8 cellular contexts compared by ENCODE assay signal in the genomic region with DNA sequence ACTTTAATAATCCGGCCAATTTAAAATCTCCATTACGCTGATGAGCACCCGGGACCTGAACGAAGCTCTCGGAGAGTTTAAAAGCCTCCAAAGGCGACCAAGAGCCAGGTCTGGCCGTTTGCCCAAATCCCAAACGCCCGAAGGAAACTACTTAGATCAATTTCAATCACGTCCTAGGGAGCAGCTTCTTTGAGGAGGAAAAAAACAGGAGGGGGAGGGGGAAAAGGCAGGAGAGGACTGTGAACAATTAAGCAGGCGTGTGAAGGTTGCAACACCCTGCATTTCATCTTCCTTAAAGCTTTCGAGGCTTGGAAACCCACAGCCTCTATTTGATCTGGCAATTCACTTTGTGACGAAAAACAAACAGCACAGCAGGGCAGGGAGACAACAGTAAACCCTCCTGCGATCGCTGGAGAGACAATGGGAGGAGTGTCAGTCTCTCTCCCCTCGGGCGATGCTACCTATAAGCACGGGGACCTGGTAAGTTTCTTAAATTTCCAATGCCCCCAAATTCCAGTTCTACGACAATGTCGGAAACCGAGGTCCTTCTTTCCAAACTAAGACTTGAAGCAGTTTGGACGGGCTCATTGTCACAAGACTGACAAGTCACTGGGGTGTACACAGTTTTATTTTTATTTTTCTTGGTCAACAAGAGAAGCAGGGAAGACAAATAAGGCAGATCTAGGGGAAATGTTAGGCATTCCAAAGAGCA. TPM values are rescaled to one million over a fixed set of nuclear protein-coding genes. Genes with fewer than 3 reads are reported as not detected.
DNase-seq lines count a peak whose midpoint lies in the region; ATAC-seq and TF ChIP-seq lines count a peak whose summit lies in the region.

No MANE protein-coding gene starts in this region.

- peaks cover 55% of the 10 kb centered on the region for H3K79me2 ChIP-seq in neural cell (replicated peaks; ENCODE audit: insufficient read depth, low read length)

- DNase-seq in activated gamma-delta T cell treated with Interleukin-2 at 50 U/mL for 16 hours (peak; percentile 41), activated gamma-delta T cell (lab: John Stamatoyannopoulos, UW) (no peak), NCI-H446 treated with DMSO at 0.1 percent for 48 hours (lab: John Stamatoyannopoulos, UW) (peak; percentile 42), fibroblast of villous mesenchyme (ENCODE audit: low read depth) (peak; percentile 90), 8988T (no peak), SK-N-DZ (ENCODE audit: low spot score) (no peak)

- H3K4me3 ChIP-seq in fibroblast of villous mesenchyme (ENCODE audit: low read depth, low read length) (peak overlapping the region; percentile 90), neural cell (ENCODE audit: low read length) (peak overlapping the region; percentile 95)

- H3K27me3 ChIP-seq in neural cell (ENCODE audit: insufficient read depth, low read depth, low read length), result no peaks in the 10 kb centered on the region

- no peaks in the 10 kb centered on the region for H3K27me3 Mint-ChIP-seq in activated T-helper 17 cell treated with anti-CD3 and anti-CD28 coated beads, Interleukin-2, amount 50 U/mL, for 72 hours

- H3K27ac ChIP-seq in neural cell (ENCODE audit: low read length), result peak overlapping the region; percentile 91

- H4K20me1 ChIP-seq in neural cell (ENCODE audit: insufficient read depth), result no peaks in the 10 kb centered on the region

- H3K9me3 Mint-ChIP-seq in activated T-helper 17 cell treated with anti-CD3 and anti-CD28 coated beads, Interleukin-2, amount 50 U/mL, for 72 hours, result no peaks in the 10 kb centered on the region

- H3K36me3 ChIP-seq in neural cell (ENCODE audit: insufficient read depth, low read length), result peaks cover 13% of the 10 kb centered on the region

- peak overlapping the region; percentile 59 for H3K4me2 ChIP-seq in neural cell (ENCODE audit: low read length)

- H3K4me1 Mint-ChIP-seq in activated T-helper 17 cell treated with anti-CD3 and anti-CD28 coated beads, Interleukin-2, amount 50 U/mL, for 72 hours, result peaks cover 35% of the 10 kb centered on the region

- H3K9ac ChIP-seq in neural cell (ENCODE audit: low read length), result peak overlapping the region; percentile 96

- H3F3A ChIP-seq in neural cell (ENCODE audit: insufficient read depth, low read length, poor library complexity, severe bottlenecking), result peaks cover 3% of the 10 kb centered on the region

- H3K9me2 ChIP-seq in neural cell (ENCODE audit: insufficient read depth, low read length), result no peaks in the 10 kb centered on the region

- H3K4me3 Mint-ChIP-seq in activated T-helper 17 cell treated with anti-CD3 and anti-CD28 coated beads, Interleukin-2, amount 50 U/mL, for 72 hours, result peak overlapping the region; percentile 98

- no peaks in the 10 kb centered on the region for H3K9me3 ChIP-seq in neural cell (ENCODE audit: low read length)

- ATAC-seq in activated T-helper 17 cell treated with anti-CD3 and anti-CD28 coated beads, Interleukin-2, amount 50 U/mL, for 72 hours (replicated peaks), result no peak

- peak overlapping the region; percentile 100 for H3K27ac Mint-ChIP-seq in activated T-helper 17 cell treated with anti-CD3 and anti-CD28 coated beads, Interleukin-2, amount 50 U/mL, for 72 hours

- TF ChIP-seq CTCF in fibroblast of villous mesenchyme (IDR thresholded peaks at IDR 0.05; ENCODE audit: insufficient read depth, low read depth, low read length) (no peak), neural cell (IDR thresholded peaks at IDR 0.05; ENCODE audit: poor library complexity, severe bottlenecking) (no peak)

- H3K36me3 Mint-ChIP-seq in activated T-helper 17 cell treated with anti-CD3 and anti-CD28 coated beads, Interleukin-2, amount 50 U/mL, for 72 hours (ENCODE audit: low read depth), result peaks cover 82% of the 10 kb centered on the region

- TF ChIP-seq EP300 in neural cell (conservative IDR thresholded peaks at IDR 0.05; ENCODE audit: poor library complexity, severe bottlenecking), result no peak

- H2AFZ ChIP-seq in neural cell (ENCODE audit: low read depth, low read length), result no peak overlapping the region

- TF ChIP-seq RAD21 in neural cell (conservative IDR thresholded peaks at IDR 0.05), result peak; percentile 16

TF ChIP-seq in neural cell, 6 proteins besides CTCF, POLR2A, EP300 and RAD21:
- TF ChIP-seq EZH2 (IDR thresholded peaks at IDR 0.05; ENCODE audit: borderline replicate concordance, insufficient read depth, low read length, poor library complexity, severe bottlenecking) (no peak), MXI1 (conservative IDR thresholded peaks at IDR 0.05; ENCODE audit: poor library complexity, severe bottlenecking) (no peak), TAF1 (IDR thresholded peaks at IDR 0.05; ENCODE audit: low read depth) (peak; percentile 39), POLR2AphosphoS5 (IDR thresholded peaks at IDR 0.05) (peak; percentile 60), SMC3 (conservative IDR thresholded peaks at IDR 0.05; ENCODE audit: poor library complexity) (peak; percentile 45)
- TF ChIP-seq, protein P1, sequence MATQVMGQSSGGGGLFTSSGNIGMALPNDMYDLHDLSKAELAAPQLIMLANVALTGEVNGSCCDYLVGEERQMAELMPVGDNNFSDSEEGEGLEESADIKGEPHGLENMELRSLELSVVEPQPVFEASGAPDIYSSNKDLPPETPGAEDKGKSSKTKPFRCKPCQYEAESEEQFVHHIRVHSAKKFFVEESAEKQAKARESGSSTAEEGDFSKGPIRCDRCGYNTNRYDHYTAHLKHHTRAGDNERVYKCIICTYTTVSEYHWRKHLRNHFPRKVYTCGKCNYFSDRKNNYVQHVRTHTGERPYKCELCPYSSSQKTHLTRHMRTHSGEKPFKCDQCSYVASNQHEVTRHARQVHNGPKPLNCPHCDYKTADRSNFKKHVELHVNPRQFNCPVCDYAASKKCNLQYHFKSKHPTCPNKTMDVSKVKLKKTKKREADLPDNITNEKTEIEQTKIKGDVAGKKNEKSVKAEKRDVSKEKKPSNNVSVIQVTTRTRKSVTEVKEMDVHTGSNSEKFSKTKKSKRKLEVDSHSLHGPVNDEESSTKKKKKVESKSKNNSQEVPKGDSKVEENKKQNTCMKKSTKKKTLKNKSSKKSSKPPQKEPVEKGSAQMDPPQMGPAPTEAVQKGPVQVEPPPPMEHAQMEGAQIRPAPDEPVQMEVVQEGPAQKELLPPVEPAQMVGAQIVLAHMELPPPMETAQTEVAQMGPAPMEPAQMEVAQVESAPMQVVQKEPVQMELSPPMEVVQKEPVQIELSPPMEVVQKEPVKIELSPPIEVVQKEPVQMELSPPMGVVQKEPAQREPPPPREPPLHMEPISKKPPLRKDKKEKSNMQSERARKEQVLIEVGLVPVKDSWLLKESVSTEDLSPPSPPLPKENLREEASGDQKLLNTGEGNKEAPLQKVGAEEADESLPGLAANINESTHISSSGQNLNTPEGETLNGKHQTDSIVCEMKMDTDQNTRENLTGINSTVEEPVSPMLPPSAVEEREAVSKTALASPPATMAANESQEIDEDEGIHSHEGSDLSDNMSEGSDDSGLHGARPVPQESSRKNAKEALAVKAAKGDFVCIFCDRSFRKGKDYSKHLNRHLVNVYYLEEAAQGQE (IDR thresholded peaks at IDR 0.05; ENCODE audit: borderline replicate concordance), result peak; percentile 20

RNA-seq across cellular contexts. Expression of gene KLF6, which starts 1.1 kb away (rescaled TPM):
- total RNA-seq in activated T-helper 17 cell treated with anti-CD3 and anti-CD28 coated beads, Interleukin-2, amount 50 U/mL, for 72 hours, result 100 to 1,000 TPM; 163 to 201 TPM
- total RNA-seq in fibroblast of villous mesenchyme, result 37.6 and 51.5 TPM in 2 replicates
- 10.4 and 11.2 TPM in 2 replicates for polyA plus RNA-seq in neural cell
- polyA minus RNA-seq in neural cell, result 35.3 and 35.5 TPM in 2 replicates
- polyA plus RNA-seq in SK-N-DZ (2014; cell fraction: cytosol; rRNA removed), result 2.4 and 2.5 TPM in 2 replicates
- 6.6 and 14.0 TPM in 2 replicates for polyA plus RNA-seq in SK-N-DZ (2014; cell fraction: nucleus; rRNA removed)

Comparison
In these comparisons a context has a peak if more than half of its experiments do, and no peak if none do; other contexts are left out.
1. DNase-seq: peak in activated gamma-delta T cell treated with Interleukin-2 at 50 U/mL for 16 hours (single experiment), NCI-H446 treated with DMSO at 0.1 percent for 48 hours (single experiment) and fibroblast of villous mesenchyme (single experiment); none in activated gamma-delta T cell (single experiment), 8988T (single experiment) and SK-N-DZ (single experiment).